In genomic region chr10:3980139-3980538, GRCh38 we compare ENCODE assay signal across 1 cellular context.
TF ChIP-seq lines count a peak whose summit lies in the region.

No MANE protein-coding gene starts in this region.

TF ChIP-seq in GM12878, 131 proteins besides CTCF, POLR2A, EP300 and RAD21:
- TF ChIP-seq, protein P1, sequence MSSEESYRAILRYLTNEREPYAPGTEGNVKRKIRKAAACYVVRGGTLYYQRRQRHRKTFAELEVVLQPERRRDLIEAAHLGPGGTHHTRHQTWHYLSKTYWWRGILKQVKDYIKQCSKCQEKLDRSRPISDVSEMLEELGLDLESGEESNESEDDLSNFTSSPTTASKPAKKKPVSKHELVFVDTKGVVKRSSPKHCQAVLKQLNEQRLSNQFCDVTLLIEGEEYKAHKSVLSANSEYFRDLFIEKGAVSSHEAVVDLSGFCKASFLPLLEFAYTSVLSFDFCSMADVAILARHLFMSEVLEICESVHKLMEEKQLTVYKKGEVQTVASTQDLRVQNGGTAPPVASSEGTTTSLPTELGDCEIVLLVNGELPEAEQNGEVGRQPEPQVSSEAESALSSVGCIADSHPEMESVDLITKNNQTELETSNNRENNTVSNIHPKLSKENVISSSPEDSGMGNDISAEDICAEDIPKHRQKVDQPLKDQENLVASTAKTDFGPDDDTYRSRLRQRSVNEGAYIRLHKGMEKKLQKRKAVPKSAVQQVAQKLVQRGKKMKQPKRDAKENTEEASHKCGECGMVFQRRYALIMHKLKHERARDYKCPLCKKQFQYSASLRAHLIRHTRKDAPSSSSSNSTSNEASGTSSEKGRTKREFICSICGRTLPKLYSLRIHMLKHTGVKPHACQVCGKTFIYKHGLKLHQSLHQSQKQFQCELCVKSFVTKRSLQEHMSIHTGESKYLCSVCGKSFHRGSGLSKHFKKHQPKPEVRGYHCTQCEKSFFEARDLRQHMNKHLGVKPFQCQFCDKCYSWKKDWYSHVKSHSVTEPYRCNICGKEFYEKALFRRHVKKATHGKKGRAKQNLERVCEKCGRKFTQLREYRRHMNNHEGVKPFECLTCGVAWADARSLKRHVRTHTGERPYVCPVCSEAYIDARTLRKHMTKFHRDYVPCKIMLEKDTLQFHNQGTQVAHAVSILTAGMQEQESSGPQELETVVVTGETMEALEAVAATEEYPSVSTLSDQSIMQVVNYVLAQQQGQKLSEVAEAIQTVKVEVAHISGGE (CRISPR knock-in tag; IDR thresholded peaks at IDR 0.05) = no peak
- TF ChIP-seq ZNF217 (IDR thresholded peaks at IDR 0.05) (no peak), TBL1XR1 (IDR thresholded peaks at IDR 0.05; ENCODE audit: low read depth, low read length) (no peak), POLR2AphosphoS5 (IDR thresholded peaks at IDR 0.05; ENCODE audit: low read length) (no peak), GATAD2B (conservative IDR thresholded peaks at IDR 0.05; ENCODE audit: low read depth) (no peak), MYB (IDR thresholded peaks at IDR 0.05; ENCODE audit: borderline replicate concordance, low read depth, low read length) (no peak), E4F1 (IDR thresholded peaks at IDR 0.05; ENCODE audit: borderline replicate concordance, partially characterized antibody) (no peak), HCFC1 (IDR thresholded peaks at IDR 0.05; ENCODE audit: low read length) (no peak), CREB1 (IDR thresholded peaks at IDR 0.05; ENCODE audit: low read depth) (no peak), ZBED1 (IDR thresholded peaks at IDR 0.05; ENCODE audit: borderline replicate concordance) (no peak), SIN3A (IDR thresholded peaks at IDR 0.05; ENCODE audit: low read depth, low read length) (no peak), ZNF207 (IDR thresholded peaks at IDR 0.05; ENCODE audit: borderline replicate concordance) (no peak), IRF4 (IDR thresholded peaks at IDR 0.05; ENCODE audit: low read depth, low read length) (no peak), TARDBP (IDR thresholded peaks at IDR 0.05; ENCODE audit: borderline replicate concordance) (no peak), USF2 (IDR thresholded peaks at IDR 0.05; ENCODE audit: borderline replicate concordance, low read depth, low read length) (no peak)
